Comparison of ENCODE assay signal across 22 cellular contexts in genomic region chr5:86460519-86460918, GRCh38.
"Had no signal": no experiment of that assay in that cellular context is flagged by ENCODE, and none has a peak within 500 bp of the region (broad histone marks: within the 10 kb centered on the region; RNA-seq: fewer than 3 reads in every experiment).

No MANE protein-coding gene starts in this region.

- DNase-seq: activated CD4-positive, alpha-beta T cell treated with anti-CD3 and anti-CD28 coated beads for 48 hours; activated CD4-positive, alpha-beta T cell treated with anti-CD3 and anti-CD28 coated beads, Interleukin-2, amount 50 U/mL, for 4 hours; activated CD4-positive, CD25-positive, alpha-beta regulatory T cell treated with anti-CD3 and anti-CD28 coated beads, Interleukin-2, amount 50 U/mL, for 72 hours; activated CD8-positive, alpha-beta memory T cell treated with anti-CD3 and anti-CD28 coated beads, Interleukin-2, amount 10 ng/mL, durations not matched to agents 7 days and 5 days; activated effector memory CD4-positive, alpha-beta T cell treated with Interleukin-2 at 50 U/mL for 16 hours; activated naive CD4-positive, alpha-beta T cell; activated T-cell treated with anti-CD3 and anti-CD28 coated beads, Interleukin-2, amount 50 U/mL, for 24 hours; aorta; central memory CD4-positive, alpha-beta T cell; Karpas-422; NCI-H1105 treated with DMSO at 0.1 percent for 48 hours; NCI-H1436 treated with DMSO at 0.1 percent for 48 hours; NCI-H187; NCI-H2081; NCI-H510A treated with DMSO at 0.1 percent for 48 hours; NCI-H69; SHP77 treated with DMSO at 0.1 percent for 48 hours had no signal

- H3K27me3 Mint-ChIP-seq: activated CD8-positive, alpha-beta memory T cell treated with anti-CD3 and anti-CD28 coated beads, Interleukin-2, amount 10 ng/mL, durations not matched to agents 7 days and 5 days; activated naive CD4-positive, alpha-beta T cell treated with anti-CD3 and anti-CD28 coated beads, Interleukin-2, amount 50 U/mL, for 24 hours; activated T-cell treated with anti-CD3 and anti-CD28 coated beads, Interleukin-2, amount 50 U/mL, for 24 hours had no signal

- H3K4me3 Mint-ChIP-seq: activated CD8-positive, alpha-beta memory T cell treated with anti-CD3 and anti-CD28 coated beads, Interleukin-2, amount 10 ng/mL, durations not matched to agents 7 days and 5 days; activated naive CD4-positive, alpha-beta T cell treated with anti-CD3 and anti-CD28 coated beads, Interleukin-2, amount 50 U/mL, for 24 hours; activated T-cell treated with anti-CD3 and anti-CD28 coated beads, Interleukin-2, amount 50 U/mL, for 24 hours; activated T-helper 1 cell treated with anti-CD3 and anti-CD28 coated beads, Interleukin-12 subunit alpha, Interleukin-12 subunit beta, Interleukin-2, Interleukin-4 antibody, amounts not matched to agents 30 ng/mL and 10 ng/mL and 1 ng/mL, durations not matched to agents 14 hours and 24 hours and 36 hours; T-helper 1 cell treated with Interleukin-12 subunit alpha and Interleukin-12 subunit beta and Interleukin-4 antibody, amounts not matched to agents 30 μg/mL and 1 μg/mL, for 36 hours; WTC11 had no signal

- FAIRE-seq: bronchial epithelial cell had no signal

- H3K27ac Mint-ChIP-seq: activated CD8-positive, alpha-beta memory T cell treated with anti-CD3 and anti-CD28 coated beads, Interleukin-2, amount 10 ng/mL, durations not matched to agents 7 days and 5 days; activated naive CD4-positive, alpha-beta T cell treated with anti-CD3 and anti-CD28 coated beads, Interleukin-2, amount 50 U/mL, for 24 hours; activated T-cell treated with anti-CD3 and anti-CD28 coated beads, Interleukin-2, amount 50 U/mL, for 24 hours; activated T-helper 1 cell treated with anti-CD3 and anti-CD28 coated beads, Interleukin-12 subunit alpha, Interleukin-12 subunit beta, Interleukin-2, Interleukin-4 antibody, amounts not matched to agents 30 ng/mL and 10 ng/mL and 1 ng/mL, durations not matched to agents 14 hours and 24 hours and 36 hours; T-helper 1 cell treated with Interleukin-12 subunit alpha and Interleukin-12 subunit beta and Interleukin-4 antibody, amounts not matched to agents 30 μg/mL and 1 μg/mL, for 36 hours; WTC11 had no signal

- ATAC-seq: activated CD8-positive, alpha-beta memory T cell treated with anti-CD3 and anti-CD28 coated beads, Interleukin-2, amount 10 ng/mL, durations not matched to agents 7 days and 5 days; WTC11 had no signal

- H3K36me3 Mint-ChIP-seq: activated CD8-positive, alpha-beta memory T cell treated with anti-CD3 and anti-CD28 coated beads, Interleukin-2, amount 10 ng/mL, durations not matched to agents 7 days and 5 days; activated naive CD4-positive, alpha-beta T cell treated with anti-CD3 and anti-CD28 coated beads, Interleukin-2, amount 50 U/mL, for 24 hours had no signal

- H3K4me1 Mint-ChIP-seq: activated CD8-positive, alpha-beta memory T cell treated with anti-CD3 and anti-CD28 coated beads, Interleukin-2, amount 10 ng/mL, durations not matched to agents 7 days and 5 days; activated naive CD4-positive, alpha-beta T cell treated with anti-CD3 and anti-CD28 coated beads, Interleukin-2, amount 50 U/mL, for 24 hours had no signal
